In the genomic region with DNA sequence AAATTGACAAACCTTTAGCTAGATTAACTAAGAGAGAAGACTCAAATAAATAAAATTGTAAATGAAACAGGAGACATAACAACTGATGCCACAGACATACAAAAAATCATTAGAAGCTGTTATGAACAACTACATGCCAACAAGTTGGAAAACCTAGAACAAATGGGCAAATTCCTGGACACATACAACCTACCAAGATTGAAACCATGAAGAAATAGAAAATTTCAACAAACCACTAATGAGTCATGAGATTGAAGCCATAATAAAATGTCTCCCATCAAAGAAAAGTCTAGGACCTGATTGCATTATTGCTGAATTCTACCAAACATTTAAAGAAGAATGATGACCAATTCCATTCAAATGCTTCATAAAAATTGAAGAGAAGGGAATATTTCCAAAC, we compare ENCODE assay signal across 27 cellular contexts.
"Had no signal": no experiment of that assay in that cellular context is flagged by ENCODE, and none has a peak within 500 bp of the region (broad histone marks: within the 10 kb centered on the region; RNA-seq: fewer than 3 reads in every experiment).

No MANE protein-coding gene starts in this region.

- H3K4me3 ChIP-seq: adrenal gland, ascending aorta, breast epithelium, cardiac muscle cell, colonic mucosa, esophagus squamous epithelium had no signal

- ATAC-seq: activated CD4-positive, alpha-beta T cell treated with anti-CD3 and anti-CD28 coated beads for 36 hours; activated CD8-positive, alpha-beta memory T cell treated with anti-CD3 and anti-CD28 coated beads, Interleukin-2, amount 10 ng/mL, durations not matched to agents 7 days and 5 days; activated CD8-positive, alpha-beta T cell treated with anti-CD3 and anti-CD28 coated beads, Interleukin-2, amount 10 ng/mL, durations not matched to agents 7 days and 5 days; activated naive CD8-positive, alpha-beta T cell treated with anti-CD3 and anti-CD28 coated beads, Interleukin-2, amount 50 U/mL, for 24 hours had no signal

- DNase-seq: activated B cell treated with CpG ODN at 0.5 μM for 24 hours; activated CD4-positive, alpha-beta memory T cell treated with anti-CD3 and anti-CD28 coated beads for 36 hours; activated CD4-positive, alpha-beta T cell treated with anti-CD3 and anti-CD28 coated beads for 36 hours; activated CD4-positive, alpha-beta T cell treated with anti-CD3 and anti-CD28 coated beads, Interleukin-2, amount 10 ng/mL, durations not matched to agents 24 days and 14 days; activated CD4-positive, CD25-positive, alpha-beta regulatory T cell treated with anti-CD3 and anti-CD28 coated beads, Interleukin-2, amount 50 U/mL, for 72 hours; activated CD8-positive, alpha-beta memory T cell treated with anti-CD3 and anti-CD28 coated beads, Interleukin-2, amount 10 ng/mL, durations not matched to agents 7 days and 5 days; activated CD8-positive, alpha-beta memory T cell treated with anti-CD3 and anti-CD28 coated beads, Interleukin-2, amount 50 U/mL, for 4 hours; activated CD8-positive, alpha-beta T cell treated with anti-CD3 and anti-CD28 coated beads, Interleukin-2, amount 10 ng/mL, durations not matched to agents 7 days and 5 days; activated effector memory CD4-positive, alpha-beta T cell treated with anti-CD3 and anti-CD28 coated beads, Interleukin-2, amount 50 U/mL, for 16 hours; activated naive CD4-positive, alpha-beta T cell treated with anti-CD3 and anti-CD28 coated beads for 36 hours; activated naive CD8-positive, alpha-beta T cell treated with anti-CD3 and anti-CD28 coated beads for 36 hours; activated naive CD8-positive, alpha-beta T cell treated with anti-CD3 and anti-CD28 coated beads, Interleukin-2, amount 50 U/mL, for 24 hours; activated T-cell treated with anti-CD3 and anti-CD28 coated beads, Interleukin-2, amount 50 U/mL, for 1 hour; activated T-cell treated with anti-CD3 and anti-CD28 coated beads, Interleukin-2, amount 50 U/mL, for 48 hours; adrenal gland; central memory CD4-positive, alpha-beta T cell; cerebellar nuclear complex; colonic mucosa; effector CD8-positive, alpha-beta T cell; esophagus squamous epithelium; foreskin fibroblast; head of caudate nucleus; T1000; WERI-Rb-1 had no signal
